ENCODE assay signal across 11 cellular contexts in genomic region chr3:66035763-66036477, GRCh38. TPM values are rescaled to one million over a fixed set of nuclear protein-coding genes. Genes with fewer than 3 reads are reported as not detected.
DNase-seq lines count a peak whose midpoint lies in the region; ATAC-seq and TF ChIP-seq lines count a peak whose summit lies in the region.
"Had no signal": no experiment of that assay in that cellular context is flagged by ENCODE, and none has a peak within 500 bp of the region (broad histone marks: within the 10 kb centered on the region; RNA-seq: fewer than 3 reads in every experiment).

No MANE protein-coding gene starts in this region.

- peaks cover 3% of the 10 kb centered on the region for H3K27me3 Mint-ChIP-seq in nephron progenitor cell (ENCODE audit: low read depth, poor library complexity)

- peaks cover 34% of the 10 kb centered on the region for H3K4me1 ChIP-seq in ACC112 (ENCODE audit: control insufficient read depth, insufficient read depth, low read length, unreplicated experiment)
- H3K4me1 ChIP-seq in KMS-11 (ENCODE audit: low read depth, poor library complexity, severe bottlenecking): peaks cover 17% of the 10 kb centered on the region
- H3K4me1 ChIP-seq in mucosa of descending colon (ENCODE audit: low read depth): peaks cover 11% of the 10 kb centered on the region

- no peak overlapping the region for H3K9ac ChIP-seq in KMS-11

- H3K4me3 ChIP-seq in ACC112 (ENCODE audit: low read depth, low read length): peak overlapping the region; percentile 98
- H3K4me3 ChIP-seq in KMS-11 (IDR thresholded peaks at IDR 0.05; ENCODE audit: insufficient read depth, low read depth, low read length): no peak overlapping the region
- H3K4me3 ChIP-seq in epithelial cell of esophagus (ENCODE audit: low read length): no peak overlapping the region
- no peak overlapping the region for H3K4me3 ChIP-seq in mucosa of descending colon
- H3K4me3 ChIP-seq: MG63 had no signal

- H3K27me3 ChIP-seq in ACC112 (ENCODE audit: insufficient read depth, low read length) (no peaks in the 10 kb centered on the region), KMS-11 (ENCODE audit: insufficient read depth, low read depth) (no peaks in the 10 kb centered on the region)
- H3K27me3 ChIP-seq: MG63 had no signal

- H2AFZ ChIP-seq in ACC112 (ENCODE audit: low read length, unreplicated experiment): no peak overlapping the region
- H2AFZ ChIP-seq in KMS-11 (ENCODE audit: low read depth): no peak overlapping the region

- intact Hi-C loops in mucosa of descending colon (cut with DNase I, micrococcal nuclease): no loop called here

- peaks cover 65% of the 10 kb centered on the region for H3K4me1 Mint-ChIP-seq in nephron progenitor cell

- H3K79me2 ChIP-seq in ACC112 (ENCODE audit: control insufficient read depth, insufficient read depth, low read length, unreplicated experiment): peaks cover 53% of the 10 kb centered on the region
- H3K79me2 ChIP-seq in KMS-11 (ENCODE audit: insufficient read depth, low read depth): peaks cover 11% of the 10 kb centered on the region; the same call in 1 of the 2 replicates

- no peak overlapping the region for H3K27ac ChIP-seq in ACC112 (ENCODE audit: low read depth, low read length)
- no peak overlapping the region for H3K27ac ChIP-seq in KMS-11

- H3K36me3 Mint-ChIP-seq in nephron progenitor cell (ENCODE audit: low read depth): peaks cover 14% of the 10 kb centered on the region
- H3K36me3 Mint-ChIP-seq: CD4-positive, alpha-beta memory T cell had no signal

- H4K20me1 ChIP-seq in KMS-11 (ENCODE audit: insufficient read depth): no peaks in the 10 kb centered on the region

- no peak overlapping the region for H3K27ac Mint-ChIP-seq in nephron progenitor cell
- H3K27ac Mint-ChIP-seq: CD4-positive, alpha-beta memory T cell had no signal

- DNase-seq in epithelial cell of esophagus (ENCODE audit: low read depth): peak; percentile 32
- DNase-seq in nephron progenitor cell: no peak
- DNase-seq in effector CD4-positive, alpha-beta T cell: no peak
- no peak for DNase-seq in mucosa of descending colon
- no peak for DNase-seq in dedifferentiated amniotic fluid mesenchymal stem cell (ENCODE audit: extremely low spot score)
- no peak for DNase-seq in stimulated activated CD4-positive, alpha-beta T cell treated with anti-CD3 and anti-CD28 coated beads, Interleukin-2, amount 100 ng/mL, for 24 hours
- DNase-seq: activated CD4-positive, alpha-beta T cell treated with anti-CD3 and anti-CD28 coated beads, Interleukin-2, amount 50 U/mL, for 1 hour; CD4-positive, alpha-beta memory T cell; MG63 had no signal

- H3K4me2 ChIP-seq in KMS-11: peak overlapping the region; percentile 73

- no peak for ATAC-seq in mucosa of descending colon

- peak overlapping the region; percentile 98 for H3K4me3 Mint-ChIP-seq in nephron progenitor cell

- no peak for TF ChIP-seq CTCF in KMS-11 (conservative IDR thresholded peaks at IDR 0.05; ENCODE audit: low read depth, low read length)
- TF ChIP-seq CTCF in epithelial cell of esophagus (IDR thresholded peaks at IDR 0.05; ENCODE audit: insufficient read depth, low read depth, low read length, missing control alignments): no peak
- TF ChIP-seq CTCF in nephron progenitor cell (IDR thresholded peaks at IDR 0.05): no peak
- TF ChIP-seq CTCF in mucosa of descending colon (IDR thresholded peaks at IDR 0.05): no peak

- H3K36me3 ChIP-seq in ACC112 (ENCODE audit: insufficient read depth, low read length) (no peaks in the 10 kb centered on the region), KMS-11 (ENCODE audit: insufficient read depth) (no peaks in the 10 kb centered on the region), mucosa of descending colon (ENCODE audit: low read depth) (no peaks in the 10 kb centered on the region)
- H3K36me3 ChIP-seq: MG63 had no signal

- H3K9me3 Mint-ChIP-seq in nephron progenitor cell: no peaks in the 10 kb centered on the region
- H3K9me3 Mint-ChIP-seq: CD4-positive, alpha-beta memory T cell had no signal

- H3K9me3 ChIP-seq in mucosa of descending colon: no peaks in the 10 kb centered on the region
- H3K9me3 ChIP-seq: MG63 had no signal

RNA-seq across cellular contexts. Expression of gene MAGI1, which starts 2.8 kb away (rescaled TPM):
- 10 to 100 TPM; 41.9 to 59.6 (median 45.6) TPM for total RNA-seq in mucosa of descending colon
